8 cellular contexts compared by ENCODE assay signal in genomic region chr17:34980353-34980680, GRCh38. TPM values are rescaled to one million over a fixed set of nuclear protein-coding genes. Genes with fewer than 3 reads are reported as not detected.
A peak's percentile ranks its signal among the peaks of the same experiment; 100 is the strongest.
DNase-seq lines count a peak whose midpoint lies in the region; ATAC-seq and TF ChIP-seq lines count a peak whose summit lies in the region.

Gene LIG3, plus strand, starts transcription at chr17:34980512. Its CDS starts 2,494 bp downstream, at chr17:34983006.

- H3K36me3 ChIP-seq in testis (ENCODE audit: low read depth, missing control alignments): no peaks in the 10 kb centered on the region

- H3K9me3 Mint-ChIP-seq in activated naive CD4-positive, alpha-beta T cell treated with anti-CD3 and anti-CD28 coated beads, Interleukin-2, amount 50 U/mL, for 72 hours: no peaks in the 10 kb centered on the region

- peak within 1 kb of the TSS; percentile 85 for H3K4me3 ChIP-seq in GM08714 (ENCODE audit: low read length)
- peak within 1 kb of the TSS; percentile 87 to 89 for H3K4me3 ChIP-seq in testis

- H3K9me3 ChIP-seq in testis: no peaks in the 10 kb centered on the region

- H3K36me3 Mint-ChIP-seq in activated naive CD4-positive, alpha-beta T cell treated with anti-CD3 and anti-CD28 coated beads, Interleukin-2, amount 50 U/mL, for 72 hours: peaks cover 12 to 22% of the 10 kb centered on the region in 2 donors

- peak within 1 kb of the TSS; percentile 98 to 99 for H3K27ac ChIP-seq in testis

- no peak for TF ChIP-seq POLR2A in testis (IDR thresholded peaks at IDR 0.05)

- peak; percentile 89 for DNase-seq in NCI-H1105 (lab: John Stamatoyannopoulos, UW)
- DNase-seq in SKM-1 (lab: John Stamatoyannopoulos, UW; ENCODE audit: unreplicated experiment): peak; percentile 78
- DNase-seq in activated naive CD4-positive, alpha-beta T cell treated with anti-CD3 and anti-CD28 coated beads, Interleukin-2, amount 50 U/mL, for 72 hours (ENCODE audit: low spot score in 2 of 2): peak; percentile 93 to 96
- DNase-seq in glomerular visceral epithelial cell (ENCODE audit: extremely low spot score): peak; percentile 94
- peak; percentile 73 for DNase-seq in omental fat pad (ENCODE audit: low spot score)
- peak; percentile 94 for DNase-seq in testis

- ATAC-seq in HG02623 (IDR thresholded peaks at IDR 0.05; ENCODE audit: unreplicated experiment) (peak; percentile 70), omental fat pad (ENCODE audit: low FRiP score) (peak; percentile 95)
- peak; percentile 88 to 92 for ATAC-seq in activated naive CD4-positive, alpha-beta T cell treated with anti-CD3 and anti-CD28 coated beads, Interleukin-2, amount 50 U/mL, for 72 hours

- 0% methylated on average over 4 to 30 of the region's 39 CpGs for whole genome bisulfite sequencing in testis, 2 donors

- no peaks in the 10 kb centered on the region for H3K27me3 ChIP-seq in testis

- TF ChIP-seq CTCF in omental fat pad (IDR thresholded peaks at IDR 0.05) (no peak), testis (IDR thresholded peaks at IDR 0.05) (no peak)

- H3K4me1 ChIP-seq in testis: peaks cover 11% of the 10 kb centered on the region

- intact Hi-C loops in testis (cut with DNase I; ENCODE audit: low total_unique reads): no loop called here

- peak within 1 kb of the TSS; percentile 91 to 100 for H3K27ac Mint-ChIP-seq in activated naive CD4-positive, alpha-beta T cell treated with anti-CD3 and anti-CD28 coated beads, Interleukin-2, amount 50 U/mL, for 72 hours

RNA-seq across cellular contexts. Expression of gene LIG3, which starts in this region (rescaled TPM):
- 100 to 1,000 TPM in 1 of 2 donors, 10 to 100 TPM in 1; 42.6 to 116 TPM for total RNA-seq in activated naive CD4-positive, alpha-beta T cell treated with anti-CD3 and anti-CD28 coated beads, Interleukin-2, amount 50 U/mL, for 72 hours
- total RNA-seq in omental fat pad: 10 to 100 TPM; 17.7 to 23.2 (median 20.0) TPM
- 10 to 100 TPM; 66.7 to 70.9 TPM for total RNA-seq in testis
- polyA plus RNA-seq in testis (ENCODE audit: insufficient read depth, low read depth, low replicate concordance): 54.4 TPM

Comparison
In these comparisons a context has a peak if more than half of its experiments do, and no peak if none do; other contexts are left out.
1. Peak in every context shown above with its lines: DNase-seq, ATAC-seq, H3K4me3 ChIP-seq and H3K27ac ChIP-seq.